In the genomic region with DNA sequence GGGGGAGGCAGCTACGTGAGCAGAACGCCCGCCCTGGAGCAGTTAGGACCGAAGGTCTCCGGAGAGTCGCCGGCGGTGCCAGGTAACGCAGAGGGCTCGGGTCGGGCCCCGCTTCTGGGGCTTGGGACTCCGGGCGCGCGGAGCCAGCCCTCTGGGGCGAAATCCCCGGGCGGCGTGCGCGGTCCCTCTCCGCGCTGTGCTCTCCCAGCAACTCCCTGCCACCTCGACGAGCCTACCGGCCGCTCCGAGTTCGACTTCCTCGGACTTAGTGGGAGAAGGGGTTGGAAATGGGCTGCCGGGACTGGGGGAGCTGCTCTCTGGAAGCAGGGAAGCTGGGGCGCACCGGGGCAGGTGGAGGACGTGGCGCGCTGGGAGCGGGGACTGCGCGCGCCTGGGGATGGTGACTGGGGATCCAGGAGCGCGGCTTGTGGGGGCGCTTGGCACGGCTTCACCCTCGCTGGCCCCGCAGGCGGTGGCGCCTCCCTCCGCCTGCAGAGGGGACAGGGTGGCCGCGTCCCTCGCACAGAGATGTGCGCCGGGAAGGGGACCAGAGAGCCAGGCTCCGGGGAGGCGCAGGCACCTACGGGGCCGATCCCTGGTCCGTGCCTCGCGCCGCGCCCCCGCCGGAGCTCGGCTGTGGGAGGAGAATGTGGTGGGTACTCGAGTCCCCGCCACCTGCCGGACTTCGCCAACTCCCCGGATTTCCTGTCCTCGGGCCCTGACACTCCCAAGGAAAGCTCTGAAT, we compare ENCODE assay signal across 10 cellular contexts. TPM values are rescaled to one million over a fixed set of nuclear protein-coding genes. Genes with fewer than 3 reads are reported as not detected.
DNase-seq lines count a peak whose midpoint lies in the region; ATAC-seq and TF ChIP-seq lines count a peak whose summit lies in the region.
"Had no signal": no experiment of that assay in that cellular context is flagged by ENCODE, and none has a peak within 500 bp of the region (broad histone marks: within the 10 kb centered on the region; RNA-seq: fewer than 3 reads in every experiment).

No MANE protein-coding gene starts in this region.

- H3K36me3 ChIP-seq in thoracic aorta: no peaks in the 10 kb centered on the region

- H3K9me3 ChIP-seq in thoracic aorta: no peaks in the 10 kb centered on the region

- H3K27ac ChIP-seq in coronary artery (no peak overlapping the region), layer of hippocampus (ENCODE audit: low read depth, low read length) (peak overlapping the region; percentile 90), thoracic aorta (no peak overlapping the region)
- H3K27ac ChIP-seq: VCaP had no signal

- H3K4me1 ChIP-seq in thoracic aorta (ENCODE audit: control insufficient read depth in 1 of 2, low read depth in 2 of 2): peaks cover 0 to 11% of the 10 kb centered on the region in 2 donors

- DNase-seq in DMS153 (lab: John Stamatoyannopoulos, UW) (peak; percentile 8), DMS153 treated with DMSO at 0.1 percent for 48 hours (lab: John Stamatoyannopoulos, UW; ENCODE audit: unreplicated experiment) (no peak), coronary artery (ENCODE audit: low spot score) (no peak), thoracic aorta (ENCODE audit: low spot score) (no peak), COLO829 (ENCODE audit: low spot score) (no peak)
- DNase-seq: stimulated activated CD4-positive, alpha-beta T cell treated with anti-CD3 and anti-CD28 coated beads, Interleukin-2, amount 100 ng/mL, for 24 hours had no signal

- peaks cover 2% of the 10 kb centered on the region for H3K27me3 ChIP-seq in layer of hippocampus (ENCODE audit: control insufficient read depth, insufficient read depth, low read length)
- peaks cover 7% of the 10 kb centered on the region for H3K27me3 ChIP-seq in thoracic aorta (replicated peaks; ENCODE audit: insufficient read depth)

- TF ChIP-seq CTCF in coronary artery (IDR thresholded peaks at IDR 0.05): no peak
- TF ChIP-seq CTCF in thoracic aorta (IDR thresholded peaks at IDR 0.05): no peak

- peak overlapping the region; percentile 64 for H3K4me3 ChIP-seq in coronary artery
- peak overlapping the region; percentile 59 for H3K4me3 ChIP-seq in thoracic aorta

- ATAC-seq in thoracic aorta (ENCODE audit: insufficient number of reproducible peaks, low FRiP score, low read depth) (no peak), HG02642 (IDR thresholded peaks at IDR 0.05; ENCODE audit: poor library complexity, unreplicated experiment) (no peak), GM18517 (IDR thresholded peaks at IDR 0.05; ENCODE audit: unreplicated experiment) (no peak)

RNA-seq across cellular contexts. Expression of a gene that starts 0.7 kb away (rescaled TPM):
- under 1 TPM in 1 of 2 donors, not detected in 1; 0.54 TPM for total RNA-seq in thoracic aorta
